ENCODE assay signal across 1 cellular context in the genomic region with DNA sequence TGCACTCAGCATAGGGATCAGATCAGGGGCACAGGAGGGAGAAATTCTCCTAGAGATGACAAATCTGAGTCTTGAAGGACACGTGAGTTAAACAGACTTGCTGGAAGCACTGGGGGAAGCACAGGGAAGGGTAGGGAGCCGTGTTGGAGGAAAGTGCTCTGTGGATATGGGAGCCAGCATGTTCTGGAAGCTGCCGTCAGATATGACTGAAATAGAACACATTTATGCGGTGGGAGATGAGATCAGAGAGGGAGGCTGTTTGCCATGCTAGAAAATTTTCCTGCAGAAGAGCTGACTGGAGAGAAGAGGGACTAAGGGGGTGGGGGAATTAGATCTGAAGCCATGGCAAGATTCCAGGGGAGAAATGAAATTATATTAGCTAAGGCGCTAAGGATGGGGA.
TF ChIP-seq lines count a peak whose summit lies in the region.

No MANE protein-coding gene starts in this region.

TF ChIP-seq in GM23338, 12 proteins besides CTCF, POLR2A, EP300 and RAD21 (continued from another document):
- TF ChIP-seq, protein P1, sequence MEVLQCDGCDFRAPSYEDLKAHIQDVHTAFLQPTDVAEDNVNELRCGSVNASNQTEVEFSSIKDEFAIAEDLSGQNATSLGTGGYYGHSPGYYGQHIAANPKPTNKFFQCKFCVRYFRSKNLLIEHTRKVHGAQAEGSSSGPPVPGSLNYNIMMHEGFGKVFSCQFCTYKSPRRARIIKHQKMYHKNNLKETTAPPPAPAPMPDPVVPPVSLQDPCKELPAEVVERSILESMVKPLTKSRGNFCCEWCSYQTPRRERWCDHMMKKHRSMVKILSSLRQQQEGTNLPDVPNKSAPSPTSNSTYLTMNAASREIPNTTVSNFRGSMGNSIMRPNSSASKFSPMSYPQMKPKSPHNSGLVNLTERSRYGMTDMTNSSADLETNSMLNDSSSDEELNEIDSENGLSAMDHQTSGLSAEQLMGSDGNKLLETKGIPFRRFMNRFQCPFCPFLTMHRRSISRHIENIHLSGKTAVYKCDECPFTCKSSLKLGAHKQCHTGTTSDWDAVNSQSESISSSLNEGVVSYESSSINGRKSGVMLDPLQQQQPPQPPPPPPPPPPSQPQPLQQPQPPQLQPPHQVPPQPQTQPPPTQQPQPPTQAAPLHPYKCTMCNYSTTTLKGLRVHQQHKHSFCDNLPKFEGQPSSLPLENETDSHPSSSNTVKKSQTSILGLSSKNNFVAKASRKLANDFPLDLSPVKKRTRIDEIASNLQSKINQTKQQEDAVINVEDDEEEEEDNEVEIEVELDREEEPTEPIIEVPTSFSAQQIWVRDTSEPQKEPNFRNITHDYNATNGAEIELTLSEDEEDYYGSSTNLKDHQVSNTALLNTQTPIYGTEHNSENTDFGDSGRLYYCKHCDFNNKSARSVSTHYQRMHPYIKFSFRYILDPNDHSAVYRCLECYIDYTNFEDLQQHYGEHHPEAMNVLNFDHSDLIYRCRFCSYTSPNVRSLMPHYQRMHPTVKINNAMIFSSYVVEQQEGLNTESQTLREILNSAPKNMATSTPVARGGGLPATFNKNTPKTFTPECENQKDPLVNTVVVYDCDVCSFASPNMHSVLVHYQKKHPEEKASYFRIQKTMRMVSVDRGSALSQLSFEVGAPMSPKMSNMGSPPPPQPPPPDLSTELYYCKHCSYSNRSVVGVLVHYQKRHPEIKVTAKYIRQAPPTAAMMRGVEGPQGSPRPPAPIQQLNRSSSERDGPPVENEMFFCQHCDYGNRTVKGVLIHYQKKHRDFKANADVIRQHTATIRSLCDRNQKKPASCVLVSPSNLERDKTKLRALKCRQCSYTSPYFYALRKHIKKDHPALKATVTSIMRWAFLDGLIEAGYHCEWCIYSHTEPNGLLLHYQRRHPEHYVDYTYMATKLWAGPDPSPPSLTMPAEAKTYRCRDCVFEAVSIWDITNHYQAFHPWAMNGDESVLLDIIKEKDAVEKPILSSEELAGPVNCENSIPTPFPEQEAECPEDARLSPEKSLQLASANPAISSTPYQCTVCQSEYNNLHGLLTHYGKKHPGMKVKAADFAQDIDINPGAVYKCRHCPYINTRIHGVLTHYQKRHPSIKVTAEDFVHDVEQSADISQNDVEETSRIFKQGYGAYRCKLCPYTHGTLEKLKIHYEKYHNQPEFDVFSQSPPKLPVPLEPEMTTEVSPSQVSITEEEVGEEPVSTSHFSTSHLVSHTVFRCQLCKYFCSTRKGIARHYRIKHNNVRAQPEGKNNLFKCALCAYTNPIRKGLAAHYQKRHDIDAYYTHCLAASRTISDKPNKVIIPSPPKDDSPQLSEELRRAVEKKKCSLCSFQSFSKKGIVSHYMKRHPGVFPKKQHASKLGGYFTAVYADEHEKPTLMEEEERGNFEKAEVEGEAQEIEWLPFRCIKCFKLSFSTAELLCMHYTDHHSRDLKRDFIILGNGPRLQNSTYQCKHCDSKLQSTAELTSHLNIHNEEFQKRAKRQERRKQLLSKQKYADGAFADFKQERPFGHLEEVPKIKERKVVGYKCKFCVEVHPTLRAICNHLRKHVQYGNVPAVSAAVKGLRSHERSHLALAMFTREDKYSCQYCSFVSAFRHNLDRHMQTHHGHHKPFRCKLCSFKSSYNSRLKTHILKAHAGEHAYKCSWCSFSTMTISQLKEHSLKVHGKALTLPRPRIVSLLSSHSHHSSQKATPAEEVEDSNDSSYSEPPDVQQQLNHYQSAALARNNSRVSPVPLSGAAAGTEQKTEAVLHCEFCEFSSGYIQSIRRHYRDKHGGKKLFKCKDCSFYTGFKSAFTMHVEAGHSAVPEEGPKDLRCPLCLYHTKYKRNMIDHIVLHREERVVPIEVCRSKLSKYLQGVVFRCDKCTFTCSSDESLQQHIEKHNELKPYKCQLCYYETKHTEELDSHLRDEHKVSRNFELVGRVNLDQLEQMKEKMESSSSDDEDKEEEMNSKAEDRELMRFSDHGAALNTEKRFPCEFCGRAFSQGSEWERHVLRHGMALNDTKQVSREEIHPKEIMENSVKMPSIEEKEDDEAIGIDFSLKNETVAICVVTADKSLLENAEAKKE (CRISPR knock-in tag; IDR thresholded peaks at IDR 0.05) = no peak
- no peak for TF ChIP-seq ZNF114 (CRISPR knock-in tag; IDR thresholded peaks at IDR 0.05)
- TF ChIP-seq, protein P2, sequence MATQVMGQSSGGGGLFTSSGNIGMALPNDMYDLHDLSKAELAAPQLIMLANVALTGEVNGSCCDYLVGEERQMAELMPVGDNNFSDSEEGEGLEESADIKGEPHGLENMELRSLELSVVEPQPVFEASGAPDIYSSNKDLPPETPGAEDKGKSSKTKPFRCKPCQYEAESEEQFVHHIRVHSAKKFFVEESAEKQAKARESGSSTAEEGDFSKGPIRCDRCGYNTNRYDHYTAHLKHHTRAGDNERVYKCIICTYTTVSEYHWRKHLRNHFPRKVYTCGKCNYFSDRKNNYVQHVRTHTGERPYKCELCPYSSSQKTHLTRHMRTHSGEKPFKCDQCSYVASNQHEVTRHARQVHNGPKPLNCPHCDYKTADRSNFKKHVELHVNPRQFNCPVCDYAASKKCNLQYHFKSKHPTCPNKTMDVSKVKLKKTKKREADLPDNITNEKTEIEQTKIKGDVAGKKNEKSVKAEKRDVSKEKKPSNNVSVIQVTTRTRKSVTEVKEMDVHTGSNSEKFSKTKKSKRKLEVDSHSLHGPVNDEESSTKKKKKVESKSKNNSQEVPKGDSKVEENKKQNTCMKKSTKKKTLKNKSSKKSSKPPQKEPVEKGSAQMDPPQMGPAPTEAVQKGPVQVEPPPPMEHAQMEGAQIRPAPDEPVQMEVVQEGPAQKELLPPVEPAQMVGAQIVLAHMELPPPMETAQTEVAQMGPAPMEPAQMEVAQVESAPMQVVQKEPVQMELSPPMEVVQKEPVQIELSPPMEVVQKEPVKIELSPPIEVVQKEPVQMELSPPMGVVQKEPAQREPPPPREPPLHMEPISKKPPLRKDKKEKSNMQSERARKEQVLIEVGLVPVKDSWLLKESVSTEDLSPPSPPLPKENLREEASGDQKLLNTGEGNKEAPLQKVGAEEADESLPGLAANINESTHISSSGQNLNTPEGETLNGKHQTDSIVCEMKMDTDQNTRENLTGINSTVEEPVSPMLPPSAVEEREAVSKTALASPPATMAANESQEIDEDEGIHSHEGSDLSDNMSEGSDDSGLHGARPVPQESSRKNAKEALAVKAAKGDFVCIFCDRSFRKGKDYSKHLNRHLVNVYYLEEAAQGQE (IDR thresholded peaks at IDR 0.05; ENCODE audit: unreplicated experiment) = no peak
TF ChIP-seq in GM23338: peak in this region for 0.
